1 cellular context compared by ENCODE assay signal in genomic region chr6:29649701-29650673, GRCh38.
TF ChIP-seq lines count a peak whose summit lies in the region.

No MANE protein-coding gene starts in this region.

TF ChIP-seq in HepG2, 621 proteins besides CTCF, POLR2A, EP300 and RAD21 (continued from another document):
- TF ChIP-seq ZUFSP (CRISPR knock-in tag; IDR thresholded peaks at IDR 0.05; ENCODE audit: borderline replicate concordance) = no peak
- no peak for TF ChIP-seq ZNF276 (CRISPR knock-in tag; IDR thresholded peaks at IDR 0.05; ENCODE audit: low read depth)
- no peak for TF ChIP-seq HHEX (CRISPR knock-in tag; IDR thresholded peaks at IDR 0.05)
- TF ChIP-seq CHD2 (IDR thresholded peaks at IDR 0.05; ENCODE audit: low read depth, low read length) = no peak
- peak; percentile 89 for TF ChIP-seq HNRNPL (IDR thresholded peaks at IDR 0.05; ENCODE audit: low read depth, low read length)
- TF ChIP-seq ZNF639 (CRISPR knock-in tag; conservative IDR thresholded peaks at IDR 0.05) = no peak
